Comparison of ENCODE assay signal across 27 cellular contexts in the genomic region with DNA sequence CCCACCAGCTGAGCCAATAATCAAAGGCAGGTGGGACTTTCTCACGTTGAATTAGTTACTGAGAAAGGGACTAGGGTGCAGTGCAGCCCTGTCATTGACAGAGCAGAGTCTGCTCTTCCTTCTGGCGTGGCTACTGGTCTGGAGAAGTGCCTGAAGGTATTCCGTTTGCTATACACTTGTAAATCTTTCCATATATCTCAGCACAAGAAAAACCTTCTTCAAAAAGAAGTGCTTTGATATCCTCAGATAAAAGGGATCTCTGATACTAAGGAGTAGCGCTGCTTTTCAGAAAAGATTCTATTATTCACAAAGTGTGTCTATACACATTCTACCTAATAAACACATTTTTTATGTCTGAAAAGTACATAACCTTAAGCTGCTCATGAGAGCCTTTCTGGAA.
"Had no signal": no experiment of that assay in that cellular context is flagged by ENCODE, and none has a peak within 500 bp of the region (broad histone marks: within the 10 kb centered on the region; RNA-seq: fewer than 3 reads in every experiment).

No MANE protein-coding gene starts in this region.

- H3K27me3 ChIP-seq: colonic mucosa, dorsolateral prefrontal cortex, esophagus muscularis mucosa, esophagus squamous epithelium, foreskin keratinocyte, gastrocnemius medialis had no signal

- H3K27ac Mint-ChIP-seq: dendritic cell treated with granulocyte-macrophage colony-stimulating factor and Interleukin-4, amounts not matched to agents 40 ng/mL and 50 ng/mL, for 4 days; effector memory CD8-positive, alpha-beta T cell; endodermal cell had no signal

- H3K4me1 ChIP-seq: colonic mucosa, esophagus muscularis mucosa, esophagus squamous epithelium, foreskin keratinocyte, gastrocnemius medialis, gastroesophageal sphincter had no signal

- H3K4me3 ChIP-seq: colonic mucosa, coronary artery, dorsolateral prefrontal cortex, esophagus muscularis mucosa, esophagus squamous epithelium, gastrocnemius medialis, gastroesophageal sphincter, heart left ventricle, heart right ventricle had no signal

- H3K36me3 ChIP-seq: colonic mucosa, esophagus muscularis mucosa, esophagus squamous epithelium, gastrocnemius medialis, gastroesophageal sphincter, heart left ventricle, heart right ventricle had no signal

- H3K9me3 ChIP-seq: colonic mucosa, esophagus muscularis mucosa, gastrocnemius medialis had no signal

- H3K4me3 Mint-ChIP-seq: dendritic cell treated with granulocyte-macrophage colony-stimulating factor and Interleukin-4, amounts not matched to agents 40 ng/mL and 50 ng/mL, for 4 days; effector memory CD8-positive, alpha-beta T cell; endodermal cell had no signal

- FAIRE-seq: colon, endometrium, frontal cortex had no signal

- H3K9me3 Mint-ChIP-seq: effector memory CD8-positive, alpha-beta T cell had no signal

- DNase-seq: colonic mucosa; cortex of kidney; dermis blood vessel endothelial cell; dorsolateral prefrontal cortex; effector CD4-positive, alpha-beta T cell; effector CD8-positive, alpha-beta T cell; effector memory CD4-positive, alpha-beta T cell; effector memory CD8-positive, alpha-beta T cell; endodermal cell; erythroblast; esophagus squamous epithelium; foreskin fibroblast; foreskin keratinocyte; foreskin melanocyte; gastrocnemius medialis; glutamatergic neuron; head of caudate nucleus; heart left ventricle; heart right ventricle had no signal

- H3K27ac ChIP-seq: colonic mucosa, coronary artery, epithelial cell of prostate, esophagus muscularis mucosa, esophagus squamous epithelium, foreskin keratinocyte, gastrocnemius medialis, gastroesophageal sphincter, heart left ventricle had no signal

- H3K4me1 Mint-ChIP-seq: endodermal cell had no signal
